ENCODE assay signal across 13 cellular contexts in the genomic region with DNA sequence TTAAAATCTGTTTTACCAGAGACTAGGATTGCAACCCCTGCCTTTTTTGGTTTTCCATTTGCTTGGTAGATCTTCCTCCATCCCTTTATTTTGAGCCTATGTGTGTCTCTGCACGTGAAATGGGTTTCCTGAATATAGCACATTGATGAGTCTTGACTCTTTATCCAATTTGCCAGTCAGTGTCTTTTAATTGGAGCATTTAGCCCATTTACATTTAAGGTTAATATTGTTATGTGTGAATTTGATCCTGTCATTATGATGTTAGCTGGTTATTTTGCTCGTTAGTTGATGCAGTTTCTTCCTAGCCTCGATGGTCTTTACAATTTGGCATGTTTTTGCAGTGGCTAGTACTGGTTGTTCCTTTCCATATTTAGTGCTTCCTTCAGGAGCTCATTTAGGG. TPM values are rescaled to one million over a fixed set of nuclear protein-coding genes. Genes with fewer than 3 reads are reported as not detected.
"Had no signal": no experiment of that assay in that cellular context is flagged by ENCODE, and none has a peak within 500 bp of the region (broad histone marks: within the 10 kb centered on the region; RNA-seq: fewer than 3 reads in every experiment).

No MANE protein-coding gene starts in this region.

RNA-seq across cellular contexts. Expression of gene CYP3A4, which starts 17.4 kb away (rescaled TPM):
- total RNA-seq: temporal lobe, thoracic aorta, thyroid gland, upper lobe of right lung, ureter, urinary bladder, vagina had no signal

RNA-seq across cellular contexts. Expression of gene CYP3A43, which starts 26.4 kb away (rescaled TPM):
- total RNA-seq: stomach, subcutaneous adipose tissue, suprapubic skin, temporal lobe, thyroid gland, tibial nerve, transverse colon, upper lobe of left lung, upper lobe of right lung, urinary bladder, vagina had no signal
- polyA plus RNA-seq: stomach, urinary bladder had no signal
